In the genomic region with DNA sequence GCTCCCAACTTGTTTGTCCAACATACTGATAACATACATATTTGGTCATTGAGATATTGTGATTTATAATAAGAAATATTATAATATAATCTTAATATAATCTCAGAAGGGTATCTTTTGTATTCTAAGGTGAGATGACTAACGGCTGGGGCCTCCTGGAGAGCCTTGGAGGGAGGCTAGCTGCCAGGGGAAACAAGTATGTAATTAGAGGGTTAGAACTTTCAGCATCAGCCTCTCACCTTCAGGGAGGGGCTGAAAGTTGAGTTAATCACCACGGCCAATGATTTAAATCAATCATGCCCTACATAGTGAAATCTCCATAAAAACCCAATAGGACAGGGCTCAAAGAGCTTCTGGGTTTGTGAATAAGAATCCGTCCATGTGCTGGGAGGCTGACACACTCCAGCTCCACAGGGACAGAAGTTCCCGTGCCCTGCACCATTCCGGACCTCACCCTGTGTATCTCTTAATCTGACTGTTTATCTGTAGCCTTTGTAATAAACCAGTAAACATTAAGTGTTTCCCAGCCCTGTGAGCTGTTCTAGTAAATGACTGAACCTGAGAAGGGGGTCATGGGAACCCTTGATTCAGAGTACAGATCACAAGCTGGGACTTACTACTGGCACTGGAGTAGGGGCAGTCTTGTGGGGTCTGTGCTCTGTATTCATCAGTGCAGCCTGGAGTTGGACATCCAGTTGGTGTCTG, we compare ENCODE assay signal across 1 cellular context.
TF ChIP-seq lines count a peak whose summit lies in the region.

No MANE protein-coding gene starts in this region.

TF ChIP-seq in K562, 482 proteins besides CTCF, POLR2A, EP300 and RAD21 (continued from another document):
- TF ChIP-seq, protein P1, sequence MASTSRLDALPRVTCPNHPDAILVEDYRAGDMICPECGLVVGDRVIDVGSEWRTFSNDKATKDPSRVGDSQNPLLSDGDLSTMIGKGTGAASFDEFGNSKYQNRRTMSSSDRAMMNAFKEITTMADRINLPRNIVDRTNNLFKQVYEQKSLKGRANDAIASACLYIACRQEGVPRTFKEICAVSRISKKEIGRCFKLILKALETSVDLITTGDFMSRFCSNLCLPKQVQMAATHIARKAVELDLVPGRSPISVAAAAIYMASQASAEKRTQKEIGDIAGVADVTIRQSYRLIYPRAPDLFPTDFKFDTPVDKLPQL (IDR thresholded peaks at IDR 0.05; ENCODE audit: extremely low read depth, insufficient read length) = no peak
- TF ChIP-seq TEAD1 (CRISPR knock-in tag; IDR thresholded peaks at IDR 0.05) = no peak
- TF ChIP-seq CAMTA2 (CRISPR knock-in tag; conservative IDR thresholded peaks at IDR 0.05) = no peak
- no peak for TF ChIP-seq PHB2 (IDR thresholded peaks at IDR 0.05; ENCODE audit: low read depth)
- TF ChIP-seq, protein P2, sequence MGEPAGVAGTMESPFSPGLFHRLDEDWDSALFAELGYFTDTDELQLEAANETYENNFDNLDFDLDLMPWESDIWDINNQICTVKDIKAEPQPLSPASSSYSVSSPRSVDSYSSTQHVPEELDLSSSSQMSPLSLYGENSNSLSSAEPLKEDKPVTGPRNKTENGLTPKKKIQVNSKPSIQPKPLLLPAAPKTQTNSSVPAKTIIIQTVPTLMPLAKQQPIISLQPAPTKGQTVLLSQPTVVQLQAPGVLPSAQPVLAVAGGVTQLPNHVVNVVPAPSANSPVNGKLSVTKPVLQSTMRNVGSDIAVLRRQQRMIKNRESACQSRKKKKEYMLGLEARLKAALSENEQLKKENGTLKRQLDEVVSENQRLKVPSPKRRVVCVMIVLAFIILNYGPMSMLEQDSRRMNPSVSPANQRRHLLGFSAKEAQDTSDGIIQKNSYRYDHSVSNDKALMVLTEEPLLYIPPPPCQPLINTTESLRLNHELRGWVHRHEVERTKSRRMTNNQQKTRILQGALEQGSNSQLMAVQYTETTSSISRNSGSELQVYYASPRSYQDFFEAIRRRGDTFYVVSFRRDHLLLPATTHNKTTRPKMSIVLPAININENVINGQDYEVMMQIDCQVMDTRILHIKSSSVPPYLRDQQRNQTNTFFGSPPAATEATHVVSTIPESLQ (CRISPR knock-in tag; IDR thresholded peaks at IDR 0.05) = no peak
- TF ChIP-seq RBM17 (IDR thresholded peaks at IDR 0.05; ENCODE audit: borderline replicate concordance, low read depth, low read length) = no peak
- no peak for TF ChIP-seq RNF2 (IDR thresholded peaks at IDR 0.05)
- no peak for TF ChIP-seq ARID3A (IDR thresholded peaks at IDR 0.05; ENCODE audit: borderline replicate concordance, low read depth, low read length)
- TF ChIP-seq ZNF347 (CRISPR knock-in tag; IDR thresholded peaks at IDR 0.05; ENCODE audit: low read depth) = no peak
- no peak for TF ChIP-seq RBM22 (IDR thresholded peaks at IDR 0.05; ENCODE audit: low read depth, low read length, poor library complexity, severe bottlenecking)
- no peak for TF ChIP-seq SRSF7 (optimal IDR thresholded peaks at IDR 0.05; ENCODE audit: low read depth, low read length)
